In the genomic region with DNA sequence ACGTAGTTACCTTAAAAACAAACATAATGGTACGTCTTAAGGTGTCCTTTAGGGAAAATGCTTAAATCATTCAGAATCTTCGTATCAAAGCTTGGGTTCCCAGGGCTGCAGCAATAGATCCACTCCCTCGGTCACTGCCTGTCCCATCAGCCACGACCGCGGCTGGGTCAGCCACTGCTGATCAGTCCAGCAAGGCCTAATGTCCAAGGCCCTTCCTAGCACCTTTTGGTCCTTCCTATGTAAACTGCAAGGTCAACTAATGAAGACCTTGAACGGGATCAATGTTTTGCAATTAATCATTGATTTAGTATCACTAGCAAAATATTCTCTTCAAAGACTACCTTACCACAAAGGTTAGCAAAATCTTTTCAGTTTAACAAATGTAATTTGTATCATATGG, we compare ENCODE assay signal across 30 cellular contexts.
"Had no signal": no experiment of that assay in that cellular context is flagged by ENCODE, and none has a peak within 500 bp of the region (broad histone marks: within the 10 kb centered on the region; RNA-seq: fewer than 3 reads in every experiment).

No MANE protein-coding gene starts in this region.

- H3K36me3 Mint-ChIP-seq: activated CD4-positive, alpha-beta memory T cell treated with anti-CD3 and anti-CD28 coated beads for 36 hours; activated naive CD8-positive, alpha-beta T cell treated with anti-CD3 and anti-CD28 coated beads for 36 hours; natural killer cell; stimulated activated memory B cell treated with anti-CD40 and anti-IgM and Interleukin-4, amounts not matched to agents 10 μg/mL and 1 μg/mL and 100 μg/mL, for 72 hours had no signal

- H3K4me2 ChIP-seq: smooth muscle cell had no signal

- H3K36me3 ChIP-seq: adrenal gland, brain microvascular endothelial cell, gastroesophageal sphincter, transverse colon had no signal

- H3K27me3 ChIP-seq: brain microvascular endothelial cell, gastroesophageal sphincter had no signal

- DNase-seq: activated CD4-positive, alpha-beta memory T cell treated with anti-CD3 and anti-CD28 coated beads for 36 hours; activated CD4-positive, alpha-beta T cell treated with anti-CD3 and anti-CD28 coated beads, Interleukin-2, amount 10 ng/mL, durations not matched to agents 24 days and 14 days; activated CD4-positive, CD25-positive, alpha-beta regulatory T cell treated with anti-CD3 and anti-CD28 coated beads, Interleukin-2, amount 50 U/mL, for 72 hours; activated CD8-positive, alpha-beta memory T cell treated with anti-CD3 and anti-CD28 coated beads, Interleukin-2, amount 50 U/mL, for 4 hours; activated effector memory CD4-positive, alpha-beta T cell treated with anti-CD3 and anti-CD28 coated beads, Interleukin-2, amount 50 U/mL, for 16 hours; activated naive CD4-positive, alpha-beta T cell treated with anti-CD3 and anti-CD28 coated beads for 36 hours; activated naive CD8-positive, alpha-beta T cell treated with anti-CD3 and anti-CD28 coated beads for 36 hours; activated T-cell treated with anti-CD3 and anti-CD28 coated beads, Interleukin-2, amount 50 U/mL, for 1 hour; adrenal gland; brain microvascular endothelial cell; dorsolateral prefrontal cortex; effector memory CD4-positive, alpha-beta T cell; hippocampal formation; left cardiac atrium; natural killer cell; retina; stimulated activated CD4-positive, alpha-beta T cell treated with anti-CD3 and anti-CD28 coated beads, Interleukin-1b, Interleukin-23, amount 100 ng/mL, for 48 hours; stimulated activated CD4-positive, alpha-beta T cell treated with anti-CD3 and anti-CD28 coated beads, Interleukin-4, amount 100 ng/mL, for 4 hours; stimulated activated CD8-positive, alpha-beta memory T cell treated with anti-CD3 and anti-CD28 coated beads, Interleukin-4, amount 100 ng/mL, for 48 hours; stimulated activated naive CD8-positive, alpha-beta T cell treated with anti-CD3 and anti-CD28 coated beads, Interleukin-15, amount 100 ng/mL, for 72 hours; substantia nigra; T-helper 17 cell; T1000; transverse colon had no signal

- H3K9me3 ChIP-seq: adrenal gland, gastroesophageal sphincter, transverse colon had no signal

- H3K9me3 Mint-ChIP-seq: activated CD4-positive, alpha-beta memory T cell treated with anti-CD3 and anti-CD28 coated beads for 36 hours; activated CD4-positive, alpha-beta T cell treated with anti-CD3 and anti-CD28 coated beads, Interleukin-2, amount 10 ng/mL, durations not matched to agents 24 days and 14 days; activated naive CD4-positive, alpha-beta T cell treated with anti-CD3 and anti-CD28 coated beads for 36 hours; activated naive CD8-positive, alpha-beta T cell treated with anti-CD3 and anti-CD28 coated beads for 36 hours; activated T-helper 1 cell treated with anti-CD3 and anti-CD28 coated beads, Interleukin-12 subunit alpha, Interleukin-12 subunit beta, Interleukin-2, Interleukin-4 antibody, amounts not matched to agents 30 ng/mL and 10 ng/mL and 1 ng/mL, durations not matched to agents 14 hours and 24 hours and 36 hours; natural killer cell; stimulated activated memory B cell treated with anti-CD40 and anti-IgM and Interleukin-4, amounts not matched to agents 10 μg/mL and 1 μg/mL and 100 μg/mL, for 72 hours; stimulated activated naive CD8-positive, alpha-beta T cell treated with anti-CD3 and anti-CD28 coated beads, Interleukin-15, amount 100 ng/mL, for 72 hours had no signal

- H3K27ac Mint-ChIP-seq: activated CD4-positive, alpha-beta memory T cell treated with anti-CD3 and anti-CD28 coated beads for 36 hours; activated CD4-positive, alpha-beta T cell treated with anti-CD3 and anti-CD28 coated beads, Interleukin-2, amount 10 ng/mL, durations not matched to agents 24 days and 14 days; activated naive CD4-positive, alpha-beta T cell treated with anti-CD3 and anti-CD28 coated beads for 36 hours; activated naive CD8-positive, alpha-beta T cell treated with anti-CD3 and anti-CD28 coated beads for 36 hours; activated T-helper 1 cell treated with anti-CD3 and anti-CD28 coated beads, Interleukin-12 subunit alpha, Interleukin-12 subunit beta, Interleukin-2, Interleukin-4 antibody, amounts not matched to agents 30 ng/mL and 10 ng/mL and 1 ng/mL, durations not matched to agents 14 hours and 24 hours and 36 hours; natural killer cell; progenitor cell of endocrine pancreas; stimulated activated memory B cell treated with anti-CD40 and anti-IgM and Interleukin-4, amounts not matched to agents 10 μg/mL and 1 μg/mL and 100 μg/mL, for 72 hours; stimulated activated naive CD8-positive, alpha-beta T cell treated with anti-CD3 and anti-CD28 coated beads, Interleukin-15, amount 100 ng/mL, for 72 hours; T-helper 17 cell had no signal

- H3K4me1 ChIP-seq: adrenal gland, gastroesophageal sphincter had no signal

- H3K27ac ChIP-seq: adrenal gland, brain microvascular endothelial cell, coronary artery, dorsolateral prefrontal cortex, gastroesophageal sphincter had no signal

- H3K4me3 ChIP-seq: adrenal gland, coronary artery, dorsolateral prefrontal cortex, gastroesophageal sphincter, smooth muscle cell, transverse colon had no signal

- H3K4me1 Mint-ChIP-seq: activated CD4-positive, alpha-beta T cell treated with anti-CD3 and anti-CD28 coated beads, Interleukin-2, amount 10 ng/mL, durations not matched to agents 24 days and 14 days; natural killer cell; stimulated activated naive CD8-positive, alpha-beta T cell treated with anti-CD3 and anti-CD28 coated beads, Interleukin-15, amount 100 ng/mL, for 72 hours; T-helper 17 cell had no signal

- H3K4me3 Mint-ChIP-seq: activated CD4-positive, alpha-beta memory T cell treated with anti-CD3 and anti-CD28 coated beads for 36 hours; activated CD4-positive, alpha-beta T cell treated with anti-CD3 and anti-CD28 coated beads, Interleukin-2, amount 10 ng/mL, durations not matched to agents 24 days and 14 days; activated naive CD4-positive, alpha-beta T cell treated with anti-CD3 and anti-CD28 coated beads for 36 hours; activated naive CD8-positive, alpha-beta T cell treated with anti-CD3 and anti-CD28 coated beads for 36 hours; activated T-helper 1 cell treated with anti-CD3 and anti-CD28 coated beads, Interleukin-12 subunit alpha, Interleukin-12 subunit beta, Interleukin-2, Interleukin-4 antibody, amounts not matched to agents 30 ng/mL and 10 ng/mL and 1 ng/mL, durations not matched to agents 14 hours and 24 hours and 36 hours; natural killer cell; stimulated activated memory B cell treated with anti-CD40 and anti-IgM and Interleukin-4, amounts not matched to agents 10 μg/mL and 1 μg/mL and 100 μg/mL, for 72 hours; T-helper 17 cell had no signal
